Comparison of ENCODE assay signal across 8 cellular contexts in genomic region chr2:42089340-42089925, GRCh38. TPM values are rescaled to one million over a fixed set of nuclear protein-coding genes. Genes with fewer than 3 reads are reported as not detected.
DNase-seq lines count a peak whose midpoint lies in the region; ATAC-seq and TF ChIP-seq lines count a peak whose summit lies in the region.

No MANE protein-coding gene starts in this region.

- H3K36me3 Mint-ChIP-seq in activated T-helper 1 cell treated with anti-CD3 and anti-CD28 coated beads, Interleukin-12 subunit alpha, Interleukin-12 subunit beta, Interleukin-2, Interleukin-4 antibody, amounts not matched to agents 30 ng/mL and 10 ng/mL and 1 ng/mL, durations not matched to agents 14 hours and 24 hours and 36 hours (ENCODE audit: low read depth) = no peaks in the 10 kb centered on the region

- peak; percentile 72 for TF ChIP-seq CTCF in A673 (conservative IDR thresholded peaks at IDR 0.05; ENCODE audit: low read depth, low read length)
- TF ChIP-seq CTCF in spleen (IDR thresholded peaks at IDR 0.05 in 8 of 11, conservative IDR thresholded peaks at IDR 0.05 in 3 of 11) = peak in 10 of 11 experiments; percentile 32 to 70 (median 52)

- WGBS in spleen, 5 donors = 50 to 81% (median 69%) methylated on average over 16 of the region's 16 CpGs

- H3K27me3 ChIP-seq in A673 (replicated peaks; ENCODE audit: insufficient read depth, low read depth, low read length, poor library complexity) (no peaks in the 10 kb centered on the region), spleen (replicated peaks in 1 of 7) (no peaks in the 10 kb centered on the region)

- no peak for TF ChIP-seq POLR2A in spleen (IDR thresholded peaks at IDR 0.05)

- H3K9me3 ChIP-seq in A673 (ENCODE audit: low read depth, low read length, poor library complexity, severe bottlenecking) = no peaks in the 10 kb centered on the region
- no peaks in the 10 kb centered on the region for H3K9me3 ChIP-seq in spleen

- no peak overlapping the region for H3K27ac ChIP-seq in A673 (ENCODE audit: low read depth, low read length, poor library complexity, severe bottlenecking)
- no peak overlapping the region for H3K27ac ChIP-seq in spleen

- POLR2A ChIA-PET in A673 (lab: Charles Lee; ENCODE audit: low non-redundant PET) = no interaction called here

- BruUV-seq in A673 (replicated peaks; lab: Mats Ljungman, UMichigan) = no TSS peak

- H3K4me1 Mint-ChIP-seq in activated T-helper 1 cell treated with anti-CD3 and anti-CD28 coated beads, Interleukin-12 subunit alpha, Interleukin-12 subunit beta, Interleukin-2, Interleukin-4 antibody, amounts not matched to agents 30 ng/mL and 10 ng/mL and 1 ng/mL, durations not matched to agents 14 hours and 24 hours and 36 hours (ENCODE audit: low read depth) = peaks cover 10% of the 10 kb centered on the region

- H3K9me3 Mint-ChIP-seq in activated T-helper 1 cell treated with anti-CD3 and anti-CD28 coated beads, Interleukin-12 subunit alpha, Interleukin-12 subunit beta, Interleukin-2, Interleukin-4 antibody, amounts not matched to agents 30 ng/mL and 10 ng/mL and 1 ng/mL, durations not matched to agents 14 hours and 24 hours and 36 hours = no peaks in the 10 kb centered on the region

- ATAC-seq in GM18867 (IDR thresholded peaks at IDR 0.05; ENCODE audit: unreplicated experiment) = peak; percentile 77
- ATAC-seq in HG03045 (IDR thresholded peaks at IDR 0.05; ENCODE audit: unreplicated experiment) = peak; percentile 93

- peak; percentile 72 for DNase-seq in A673 (ENCODE audit: low spot score)
- peak; percentile 65 to 74 for DNase-seq in NOMO-1 (lab: John Stamatoyannopoulos, UW; ENCODE audit: unreplicated experiment in 2 of 2)
- peak; percentile 55 for DNase-seq in activated T-helper 1 cell treated with anti-CD3 and anti-CD28 coated beads, Interleukin-12 subunit alpha, Interleukin-12 subunit beta, Interleukin-2, Interleukin-4 antibody, amounts not matched to agents 30 ng/mL and 10 ng/mL and 1 ng/mL, durations not matched to agents 14 hours and 24 hours and 36 hours (ENCODE audit: low spot score)
- DNase-seq in germinal center (ENCODE audit: low spot score) = peak; percentile 77
- DNase-seq in spleen = peak; percentile 90
- no peak for DNase-seq in NCI-H524 treated with DMSO at 0.1 percent for 48 hours (lab: John Stamatoyannopoulos, UW)

- no peak overlapping the region for H3K27ac Mint-ChIP-seq in activated T-helper 1 cell treated with anti-CD3 and anti-CD28 coated beads, Interleukin-12 subunit alpha, Interleukin-12 subunit beta, Interleukin-2, Interleukin-4 antibody, amounts not matched to agents 30 ng/mL and 10 ng/mL and 1 ng/mL, durations not matched to agents 14 hours and 24 hours and 36 hours

- no peak overlapping the region for H3K4me3 ChIP-seq in A673 (ENCODE audit: low read depth, low read length, poor library complexity, severe bottlenecking)
- no peak overlapping the region for H3K4me3 ChIP-seq in spleen

- peaks cover 35% of the 10 kb centered on the region for H3K27me3 Mint-ChIP-seq in activated T-helper 1 cell treated with anti-CD3 and anti-CD28 coated beads, Interleukin-12 subunit alpha, Interleukin-12 subunit beta, Interleukin-2, Interleukin-4 antibody, amounts not matched to agents 30 ng/mL and 10 ng/mL and 1 ng/mL, durations not matched to agents 14 hours and 24 hours and 36 hours (ENCODE audit: insufficient read depth)

- CTCF ChIA-PET in A673 (lab: Charles Lee) = interaction anchor here (0.7 to 1.0 kb wide), 2 partner anchors 236 to 242 kb away, joined by 4 to 12 read pairs; no protein-coding TSS in a partner anchor

- H3K4me1 ChIP-seq in A673 (ENCODE audit: insufficient read depth, low read length, poor library complexity, severe bottlenecking) (no peaks in the 10 kb centered on the region), spleen (peaks cover 0 to 25% (median 4%) of the 10 kb centered on the region in 6 donors)

- intact Hi-C loops in A673 (cut with micrococcal nuclease; ENCODE audit: unreplicated experiment) (no loop called here), spleen (cut with DNase I; ENCODE audit: low total_unique reads) (loop anchor here (5.0 kb wide), 2 partner anchors 222 to 237 kb away; no protein-coding TSS in a partner anchor)
- intact Hi-C loops in activated T-helper 1 cell treated with anti-CD3 and anti-CD28 coated beads, Interleukin-12 subunit alpha, Interleukin-12 subunit beta, Interleukin-2, Interleukin-4 antibody, amounts not matched to agents 30 ng/mL and 10 ng/mL and 1 ng/mL, durations not matched to agents 14 hours and 24 hours and 36 hours (cut with micrococcal nuclease) = loop anchor here (10.0 kb wide), 1 partner anchor 145 kb away; no protein-coding TSS in a partner anchor

- no peak overlapping the region for H3K4me3 Mint-ChIP-seq in activated T-helper 1 cell treated with anti-CD3 and anti-CD28 coated beads, Interleukin-12 subunit alpha, Interleukin-12 subunit beta, Interleukin-2, Interleukin-4 antibody, amounts not matched to agents 30 ng/mL and 10 ng/mL and 1 ng/mL, durations not matched to agents 14 hours and 24 hours and 36 hours

- H3K36me3 ChIP-seq in A673 (ENCODE audit: insufficient read depth, low read length, poor library complexity, severe bottlenecking) (no peaks in the 10 kb centered on the region), spleen (no peaks in the 10 kb centered on the region)

RNA-seq across cellular contexts. Expression of gene PKDCC, which starts 41.6 kb away (rescaled TPM):
- total RNA-seq in A673 (2021) (77.5 and 82.2 TPM in 2 replicates), spleen (10 to 100 TPM; 41.0 to 81.9 (median 51.7) TPM)
- not detected in 2 replicates for total RNA-seq in activated T-helper 1 cell treated with anti-CD3 and anti-CD28 coated beads, Interleukin-12 subunit alpha, Interleukin-12 subunit beta, Interleukin-2, Interleukin-4 antibody, amounts not matched to agents 30 ng/mL and 10 ng/mL and 1 ng/mL, durations not matched to agents 14 hours and 24 hours and 36 hours
- 10 to 100 TPM; 19.8 to 44.0 (median 31.8) TPM for polyA plus RNA-seq in spleen

Comparison
In these comparisons a context has a peak if more than half of its experiments do, and no peak if none do; other contexts are left out.
1. RNA of gene PKDCC, which starts 41.6 kb away (total RNA-seq): 77.5 to 82.2 TPM in A673 and 41.0 to 81.9 TPM in spleen; not detected in activated T-helper 1 cell treated with anti-CD3 and anti-CD28 coated beads, Interleukin-12 subunit alpha, Interleukin-12 subunit beta, Interleukin-2, Interleukin-4 antibody, amounts not matched to agents 30 ng/mL and 10 ng/mL and 1 ng/mL, durations not matched to agents 14 hours and 24 hours and 36 hours; every median in the first group is over 10 times any median in the second.